Comparison of ENCODE assay signal across 8 cellular contexts in genomic region chr20:32206383-32207210, GRCh38. TPM values are rescaled to one million over a fixed set of nuclear protein-coding genes. Genes with fewer than 3 reads are reported as not detected.
DNase-seq lines count a peak whose midpoint lies in the region; ATAC-seq, FAIRE-seq and TF ChIP-seq lines count a peak whose summit lies in the region.

No MANE protein-coding gene starts in this region.

- H2AFZ ChIP-seq in keratinocyte (ENCODE audit: control insufficient read depth, low read length): no peak overlapping the region

- H3K4me1 ChIP-seq in keratinocyte (ENCODE audit: control insufficient read depth, extremely low read depth, insufficient read depth, low read length): peaks cover 57% of the 10 kb centered on the region
- H3K4me1 ChIP-seq in subcutaneous abdominal adipose tissue (ENCODE audit: control insufficient read depth in 5 of 5, insufficient read depth in 5 of 5, low read length in 5 of 5): peaks cover 7 to 61% (median 56%) of the 10 kb centered on the region in 5 donors

- no peaks in the 10 kb centered on the region for H3K9me3 ChIP-seq in keratinocyte (ENCODE audit: control insufficient read depth, low read depth, low read length)
- H3K9me3 ChIP-seq in subcutaneous abdominal adipose tissue (ENCODE audit: control insufficient read depth in 5 of 5, low read length in 5 of 5): no peaks in the 10 kb centered on the region

- H3K9me3 Mint-ChIP-seq in activated naive CD8-positive, alpha-beta T cell treated with anti-CD3 and anti-CD28 coated beads, Interleukin-2, amount 10 ng/mL, durations not matched to agents 7 days and 5 days: no peaks in the 10 kb centered on the region

- H3K9ac ChIP-seq in keratinocyte (ENCODE audit: control insufficient read depth, extremely low read depth, insufficient read depth, low read length) (peak overlapping the region; percentile 96), subcutaneous abdominal adipose tissue (ENCODE audit: low read length in 5 of 5) (peak overlapping the region; percentile 98 to 99 (median 98))

- POLR2A ChIA-PET in activated naive CD8-positive, alpha-beta T cell treated with anti-CD3 and anti-CD28 coated beads, Interleukin-2, amount 10 ng/mL, durations not matched to agents 7 days and 5 days (lab: Charles Lee): interaction anchor here (0.6 to 0.7 kb wide), 2 partner anchors 15 to 44 kb away, joined by 3 to 6 read pairs; no protein-coding TSS in a partner anchor

- H3K27ac ChIP-seq in keratinocyte (ENCODE audit: control insufficient read depth, insufficient read depth, low read length) (peak overlapping the region; percentile 95), subcutaneous abdominal adipose tissue (ENCODE audit: low read depth, low read length) (peak overlapping the region; percentile 65)

- H3K79me2 ChIP-seq in keratinocyte (ENCODE audit: control insufficient read depth, insufficient read depth, low read length): peaks cover 74% of the 10 kb centered on the region

- H3K27me3 ChIP-seq in keratinocyte (ENCODE audit: control insufficient read depth, extremely low read depth, insufficient read depth, low read length) (no peaks in the 10 kb centered on the region), subcutaneous abdominal adipose tissue (ENCODE audit: control insufficient read depth in 5 of 5, insufficient read depth in 4 of 5, low read length in 5 of 5) (no peaks in the 10 kb centered on the region)

- peaks cover 2% of the 10 kb centered on the region for H4K20me1 ChIP-seq in keratinocyte (ENCODE audit: control insufficient read depth, extremely low read depth, insufficient read depth, low read length)

- no peak for TF ChIP-seq CTCF in keratinocyte (optimal IDR thresholded peaks at IDR 0.05 in 1 of 3, IDR thresholded peaks at IDR 0.05 in 1 of 3, conservative IDR thresholded peaks at IDR 0.05 in 1 of 3; ENCODE audit: extremely low read depth in 1 of 3, insufficient read depth in 2 of 3, low read length in 3 of 3)

- H3K4me2 ChIP-seq in keratinocyte (ENCODE audit: control insufficient read depth, extremely low read depth, insufficient read depth, low read depth, low read length): peak overlapping the region; percentile 95

- DNase-seq in activated CD4-positive, alpha-beta T cell treated with anti-CD3 and anti-CD28 coated beads for 48 hours: peak; percentile 42
- no peak for DNase-seq in activated CD4-positive, alpha-beta T cell treated with anti-CD3 and anti-CD28 coated beads for 1 hour
- DNase-seq in activated naive CD8-positive, alpha-beta T cell treated with anti-CD3 and anti-CD28 coated beads, Interleukin-2, amount 10 ng/mL, durations not matched to agents 7 days and 5 days: no peak
- DNase-seq in keratinocyte (ENCODE audit: low read depth, low spot score) (no peak), NCI-H510A treated with DMSO at 0.1 percent for 48 hours (lab: John Stamatoyannopoulos, UW) (no peak)

- no peak for FAIRE-seq in keratinocyte (lab: Jason Lieb, UNC)

- dilution Hi-C loops in keratinocyte (cut with MboI; ENCODE audit: extremely low pct_ligation_motif_present, low sequenced_read_pairs): no loop called here

- H3K4me3 ChIP-seq in keratinocyte (ENCODE audit: control insufficient read depth in 2 of 3, extremely low read depth in 1 of 3, insufficient read depth in 2 of 3, low read depth in 1 of 3, low read length in 3 of 3) (peak overlapping the region; percentile 85 to 98 (median 95)), subcutaneous abdominal adipose tissue (ENCODE audit: low read depth in 1 of 5, low read length in 5 of 5) (peak overlapping the region; percentile 75 to 97 (median 84))

- H3K36me3 ChIP-seq in keratinocyte (ENCODE audit: control insufficient read depth in 2 of 2, extremely low read depth in 1 of 2, insufficient read depth in 2 of 2, low read length in 2 of 2) (peaks cover 5 to 12% of the 10 kb centered on the region in 2 experiments), subcutaneous abdominal adipose tissue (ENCODE audit: control insufficient read depth in 5 of 5, insufficient read depth in 5 of 5, low read length in 5 of 5) (peaks cover 7 to 30% (median 14%) of the 10 kb centered on the region in 5 donors)

- no peak for ATAC-seq in activated naive CD8-positive, alpha-beta T cell treated with anti-CD3 and anti-CD28 coated beads, Interleukin-2, amount 10 ng/mL, durations not matched to agents 7 days and 5 days (ENCODE audit: low read depth)
- ATAC-seq in GM19397 (IDR thresholded peaks at IDR 0.05; ENCODE audit: unreplicated experiment) (no peak), GM18519 (IDR thresholded peaks at IDR 0.05; ENCODE audit: low FRiP score, unreplicated experiment) (no peak)

- H3K9me1 ChIP-seq in keratinocyte (ENCODE audit: control insufficient read depth, extremely low read depth, insufficient read depth, low read length): no peaks in the 10 kb centered on the region

- peak overlapping the region; percentile 97 for H3K4me3 Mint-ChIP-seq in activated naive CD8-positive, alpha-beta T cell treated with anti-CD3 and anti-CD28 coated beads, Interleukin-2, amount 10 ng/mL, durations not matched to agents 7 days and 5 days

- H3K27ac Mint-ChIP-seq in activated naive CD8-positive, alpha-beta T cell treated with anti-CD3 and anti-CD28 coated beads, Interleukin-2, amount 10 ng/mL, durations not matched to agents 7 days and 5 days: peak overlapping the region; percentile 91

- no peaks in the 10 kb centered on the region for H3K27me3 Mint-ChIP-seq in activated naive CD8-positive, alpha-beta T cell treated with anti-CD3 and anti-CD28 coated beads, Interleukin-2, amount 10 ng/mL, durations not matched to agents 7 days and 5 days

- H3K4me1 Mint-ChIP-seq in activated naive CD8-positive, alpha-beta T cell treated with anti-CD3 and anti-CD28 coated beads, Interleukin-2, amount 10 ng/mL, durations not matched to agents 7 days and 5 days: peaks cover 60% of the 10 kb centered on the region

- H3K36me3 Mint-ChIP-seq in activated naive CD8-positive, alpha-beta T cell treated with anti-CD3 and anti-CD28 coated beads, Interleukin-2, amount 10 ng/mL, durations not matched to agents 7 days and 5 days: peaks cover 8% of the 10 kb centered on the region

RNA-seq across cellular contexts. Expression of gene PLAGL2, which starts 0.9 kb away (rescaled TPM):
- total RNA-seq in activated naive CD8-positive, alpha-beta T cell treated with anti-CD3 and anti-CD28 coated beads, Interleukin-2, amount 10 ng/mL, durations not matched to agents 7 days and 5 days: 10 to 100 TPM; 20.4 to 20.8 TPM
- 4.2 to 4.3 TPM (median 4.2 TPM) in 3 replicates for polyA plus RNA-seq in keratinocyte
- 1.9 TPM for polyA plus RNA-seq in keratinocyte (2011; ENCODE audit: low read depth)
- polyA plus RNA-seq in keratinocyte (2011; cell fraction: cytosol; rRNA removed): 6.2 and 6.8 TPM in 2 replicates
- polyA plus RNA-seq in keratinocyte (2011; cell fraction: nucleus; rRNA removed): 12.8 and 13.4 TPM in 2 replicates
- 7.1 and 8.6 TPM in 2 replicates for polyA plus RNA-seq in keratinocyte (2012; ENCODE audit: low replicate concordance)
- 7.6 to 23.4 TPM (median 8.8 TPM) in 3 replicates for polyA minus RNA-seq in keratinocyte
- polyA minus RNA-seq in keratinocyte (2011; cell fraction: cytosol; rRNA and poly(A)+ RNA removed): 4.8 TPM
- 5.9 and 9.9 TPM in 2 replicates for polyA minus RNA-seq in keratinocyte (2011; cell fraction: nucleus; rRNA and poly(A)+ RNA removed)

RNA-seq across cellular contexts. Expression of gene POFUT1, which starts 1.1 kb away (rescaled TPM):
- 10 to 100 TPM; 23.9 to 24.2 TPM for total RNA-seq in activated naive CD8-positive, alpha-beta T cell treated with anti-CD3 and anti-CD28 coated beads, Interleukin-2, amount 10 ng/mL, durations not matched to agents 7 days and 5 days
- 25.1 to 37.3 TPM (median 26.1 TPM) in 3 replicates for polyA plus RNA-seq in keratinocyte
- 9.2 TPM for polyA plus RNA-seq in keratinocyte (2011; ENCODE audit: low read depth)
- polyA plus RNA-seq in keratinocyte (2011; cell fraction: cytosol; rRNA removed): 19.4 and 20.9 TPM in 2 replicates
- 51.8 and 52.7 TPM in 2 replicates for polyA plus RNA-seq in keratinocyte (2011; cell fraction: nucleus; rRNA removed)
- 14.1 and 30.9 TPM in 2 replicates for polyA plus RNA-seq in keratinocyte (2012; ENCODE audit: low replicate concordance)
- 28.3 to 39.5 TPM (median 30.2 TPM) in 3 replicates for polyA minus RNA-seq in keratinocyte
- polyA minus RNA-seq in keratinocyte (2011; cell fraction: cytosol; rRNA and poly(A)+ RNA removed): 25.5 TPM
- 48.2 and 67.5 TPM in 2 replicates for polyA minus RNA-seq in keratinocyte (2011; cell fraction: nucleus; rRNA and poly(A)+ RNA removed)
